Comparison of ENCODE assay signal across 13 cellular contexts in genomic region chrX:119618439-119618838, GRCh38. TPM values are rescaled to one million over a fixed set of nuclear protein-coding genes. Genes with fewer than 3 reads are reported as not detected.
DNase-seq lines count a peak whose midpoint lies in the region; ATAC-seq and TF ChIP-seq lines count a peak whose summit lies in the region.
"Had no signal": no experiment of that assay in that cellular context is flagged by ENCODE, and none has a peak within 500 bp of the region (broad histone marks: within the 10 kb centered on the region; RNA-seq: fewer than 3 reads in every experiment).

No MANE protein-coding gene starts in this region.

- peak; percentile 73 for DNase-seq in GDM1 (lab: John Stamatoyannopoulos, UW)
- DNase-seq in lung (ENCODE audit: low spot score): no peak
- DNase-seq in prostate gland (ENCODE audit: low spot score): no peak
- no peak for DNase-seq in NCI-H146 (lab: John Stamatoyannopoulos, UW)
- DNase-seq: activated T-cell treated with anti-CD3 and anti-CD28 coated beads for 4 hours; Calu3; esophagus squamous epithelium; stimulated activated CD4-positive, alpha-beta T cell treated with anti-CD3 and anti-CD28 coated beads, Interleukin-2, amount 100 ng/mL, for 24 hours had no signal

- H3K4me1 ChIP-seq in OCI-LY3 (ENCODE audit: low read length) (peaks cover 52% of the 10 kb centered on the region), lung (ENCODE audit: control insufficient read depth in 2 of 2, insufficient read depth in 2 of 2, low read length in 2 of 2) (no peaks in the 10 kb centered on the region), prostate gland (replicated peaks) (no peaks in the 10 kb centered on the region)
- H3K4me1 ChIP-seq: esophagus squamous epithelium had no signal

- peak overlapping the region; percentile 63 for H3K9ac ChIP-seq in OCI-LY3 (ENCODE audit: low read length)

- TF ChIP-seq CTCF in OCI-LY3 (IDR thresholded peaks at IDR 0.05; ENCODE audit: low read depth, low read length): no peak
- no peak for TF ChIP-seq CTCF in lung (IDR thresholded peaks at IDR 0.05; ENCODE audit: control extremely low read depth, extremely low read depth)
- no peak for TF ChIP-seq CTCF in prostate gland (IDR thresholded peaks at IDR 0.05)

- H3K27me3 ChIP-seq in OCI-LY3 (ENCODE audit: low read depth, low read length): no peaks in the 10 kb centered on the region
- peaks cover 2% of the 10 kb centered on the region for H3K27me3 ChIP-seq in lung (ENCODE audit: control insufficient read depth, insufficient read depth)
- H3K27me3 ChIP-seq in prostate gland (replicated peaks; ENCODE audit: insufficient read depth): no peaks in the 10 kb centered on the region
- H3K27me3 ChIP-seq: esophagus squamous epithelium had no signal

- 36 to 66% methylated on average over 5 of the region's 5 CpGs for whole genome bisulfite sequencing in lung, 2 donors
- WGBS in prostate gland: 90% methylated on average over 5 of the region's 5 CpGs

- peak; percentile 41 for ATAC-seq in GM21526 (IDR thresholded peaks at IDR 0.05; ENCODE audit: low FRiP score, unreplicated experiment)
- peak; percentile 17 for ATAC-seq in lung (ENCODE audit: insufficient read depth, low FRiP score)
- ATAC-seq in HG03039 (IDR thresholded peaks at IDR 0.05; ENCODE audit: unreplicated experiment): no peak
- no peak for ATAC-seq in GM21515 (IDR thresholded peaks at IDR 0.05; ENCODE audit: unreplicated experiment)
- ATAC-seq: K562 had no signal

- no peaks in the 10 kb centered on the region for H4K20me1 ChIP-seq in OCI-LY3 (ENCODE audit: insufficient read depth, low read length)

- peak overlapping the region; percentile 61 for H3K4me3 ChIP-seq in OCI-LY3 (ENCODE audit: low read length)
- no peak overlapping the region for H3K4me3 ChIP-seq in lung
- no peak overlapping the region for H3K4me3 ChIP-seq in prostate gland
- H3K4me3 ChIP-seq: esophagus squamous epithelium, K562 had no signal

- H3K4me2 ChIP-seq in OCI-LY3 (ENCODE audit: low read length): peak overlapping the region; percentile 76

- no peaks in the 10 kb centered on the region for H3K9me3 ChIP-seq in OCI-LY3 (ENCODE audit: insufficient read depth, low read length)
- H3K9me3 ChIP-seq in lung (ENCODE audit: control insufficient read depth in 2 of 2, insufficient read depth in 1 of 2, low read length in 1 of 2): peaks cover 0 to 4% of the 10 kb centered on the region in 2 donors
- no peaks in the 10 kb centered on the region for H3K9me3 ChIP-seq in prostate gland
- H3K9me3 ChIP-seq: esophagus squamous epithelium had no signal

- intact Hi-C loops in prostate gland (cut with DNase I): loop anchor here (10.0 kb wide), 1 partner anchor 116 kb away; no protein-coding TSS in a partner anchor

- H2AFZ ChIP-seq in OCI-LY3 (ENCODE audit: low read depth, low read length): no peak overlapping the region

- no peak for TF ChIP-seq POLR2A in prostate gland (IDR thresholded peaks at IDR 0.05)

- H3K79me2 ChIP-seq in OCI-LY3 (ENCODE audit: low read length): no peaks in the 10 kb centered on the region

- H3K27ac ChIP-seq in OCI-LY3 (ENCODE audit: low read length): peak overlapping the region; percentile 93
- H3K27ac ChIP-seq in lung (ENCODE audit: low read depth in 1 of 2, low read length in 1 of 2): no peak overlapping the region
- no peak overlapping the region for H3K27ac ChIP-seq in prostate gland
- H3K27ac ChIP-seq: esophagus squamous epithelium had no signal

- H3K36me3 ChIP-seq in OCI-LY3 (replicated peaks; ENCODE audit: low read depth, low read length) (peaks cover 12% of the 10 kb centered on the region), lung (ENCODE audit: control insufficient read depth in 2 of 2, insufficient read depth in 2 of 2, low read length in 2 of 2) (no peaks in the 10 kb centered on the region), prostate gland (no peaks in the 10 kb centered on the region)
- H3K36me3 ChIP-seq: esophagus squamous epithelium had no signal

RNA-seq across cellular contexts. Expression of gene NKRF, which starts 12.2 kb away (rescaled TPM):
- total RNA-seq in lung (1 to 10 TPM; 7.2 to 9.6 TPM), prostate gland (1 to 10 TPM; 6.6 to 6.9 TPM)
- 1 to 10 TPM; 4.1 to 5.7 TPM for polyA plus RNA-seq in lung

RNA-seq across cellular contexts. Expression of gene UBE2A, which starts 44.1 kb away (rescaled TPM):
- total RNA-seq in lung (10 to 100 TPM; 48.1 to 50.4 TPM), prostate gland (10 to 100 TPM; 19.8 to 32.9 TPM)
- 10 to 100 TPM; 44.9 to 47.4 TPM for polyA plus RNA-seq in lung

RNA-seq across cellular contexts. Expression of gene STEEP1, which starts 53.2 kb away (rescaled TPM):
- total RNA-seq in lung (10 to 100 TPM; 19.0 to 40.8 TPM), prostate gland (10 to 100 TPM; 31.9 to 33.4 TPM)
- polyA plus RNA-seq in lung: 10 to 100 TPM in 1 of 2 donors, 1 to 10 TPM in 1; 8.3 to 17.4 TPM

Comparison
In these comparisons a context has a peak if more than half of its experiments do, and no peak if none do; other contexts are left out.
1. ATAC-seq: peak in GM21526 (single experiment) and lung (single experiment); none in HG03039 (single experiment) and GM21515 (single experiment).